33 cellular contexts compared by ENCODE assay signal in genomic region chr6:56628105-56628504, GRCh38.
"Had no signal": no experiment of that assay in that cellular context is flagged by ENCODE, and none has a peak within 500 bp of the region (broad histone marks: within the 10 kb centered on the region; RNA-seq: fewer than 3 reads in every experiment).

No MANE protein-coding gene starts in this region.

- H3K9me3 Mint-ChIP-seq: activated B cell treated with CpG ODN at 0.5 μM for 24 hours; activated CD4-positive, alpha-beta memory T cell treated with anti-CD3 and anti-CD28 coated beads for 36 hours; activated naive CD4-positive, alpha-beta T cell treated with anti-CD3 and anti-CD28 coated beads for 36 hours; activated naive CD4-positive, alpha-beta T cell treated with anti-CD3 and anti-CD28 coated beads, Interleukin-2, amount 50 U/mL, for 72 hours; activated T-cell treated with anti-CD3 and anti-CD28 coated beads, Interleukin-2, amount 50 U/mL, for 4 hours; activated T-helper 1 cell treated with anti-CD3 and anti-CD28 coated beads, Interleukin-12 subunit alpha, Interleukin-12 subunit beta, Interleukin-2, Interleukin-4 antibody, amounts not matched to agents 30 ng/mL and 10 ng/mL and 1 ng/mL, durations not matched to agents 14 hours and 24 hours and 36 hours; brain; T-cell had no signal

- DNase-seq: activated B cell treated with CpG ODN at 0.5 μM for 24 hours; activated CD4-positive, alpha-beta memory T cell treated with anti-CD3 and anti-CD28 coated beads for 36 hours; activated CD4-positive, alpha-beta T cell treated with anti-CD3 and anti-CD28 coated beads for 4 hours; activated CD4-positive, alpha-beta T cell treated with anti-CD3 and anti-CD28 coated beads, Interleukin-2, amount 50 U/mL, for 1 hour; activated CD4-positive, CD25-positive, alpha-beta regulatory T cell treated with anti-CD3 and anti-CD28 coated beads, Interleukin-2, amount 50 U/mL, for 72 hours; activated CD8-positive, alpha-beta memory T cell treated with anti-CD3 and anti-CD28 coated beads, Interleukin-2, amount 50 U/mL, for 4 hours; activated gamma-delta T cell treated with Interleukin-2 at 50 U/mL for 16 hours; activated naive CD4-positive, alpha-beta T cell treated with anti-CD3 and anti-CD28 coated beads for 36 hours; activated T-cell treated with anti-CD3 and anti-CD28 coated beads for 4 hours; activated T-cell treated with anti-CD3 and anti-CD28 coated beads, Interleukin-2, amount 50 U/mL, for 4 hours; anterior cingulate cortex; caudate nucleus; Kasumi-1; MG63; NCI-H1048; NCI-H1105 treated with DMSO at 0.1 percent for 48 hours; NCI-H1436; NCI-H1694 treated with DMSO at 0.1 percent for 48 hours; NCI-H2029; NCI-H345; NCI-H524 treated with DMSO at 0.1 percent for 48 hours; NK-92 treated with Interleukin-12 subunit alpha and Interleukin-12 subunit beta, amount 100 ng/mL, for 24 hours; PC-3; Peyer's patch; RPMI8226; SIG-M5; T-cell; T-helper 2 cell; T-helper 9 cell had no signal

- H3K27me3 Mint-ChIP-seq: activated B cell treated with CpG ODN at 0.5 μM for 24 hours, brain, T-cell had no signal

- H3K27ac Mint-ChIP-seq: activated B cell treated with CpG ODN at 0.5 μM for 24 hours; activated CD4-positive, alpha-beta memory T cell treated with anti-CD3 and anti-CD28 coated beads for 36 hours; activated naive CD4-positive, alpha-beta T cell treated with anti-CD3 and anti-CD28 coated beads for 36 hours; activated naive CD4-positive, alpha-beta T cell treated with anti-CD3 and anti-CD28 coated beads, Interleukin-2, amount 50 U/mL, for 72 hours; activated T-helper 1 cell treated with anti-CD3 and anti-CD28 coated beads, Interleukin-12 subunit alpha, Interleukin-12 subunit beta, Interleukin-2, Interleukin-4 antibody, amounts not matched to agents 30 ng/mL and 10 ng/mL and 1 ng/mL, durations not matched to agents 14 hours and 24 hours and 36 hours; brain; T-cell had no signal

- H3K4me3 ChIP-seq: MG63, Peyer's patch had no signal

- H3K36me3 Mint-ChIP-seq: activated CD4-positive, alpha-beta memory T cell treated with anti-CD3 and anti-CD28 coated beads for 36 hours; activated naive CD4-positive, alpha-beta T cell treated with anti-CD3 and anti-CD28 coated beads, Interleukin-2, amount 50 U/mL, for 72 hours; T-cell had no signal

- H3K4me3 Mint-ChIP-seq: activated B cell treated with CpG ODN at 0.5 μM for 24 hours; activated CD4-positive, alpha-beta memory T cell treated with anti-CD3 and anti-CD28 coated beads for 36 hours; activated naive CD4-positive, alpha-beta T cell treated with anti-CD3 and anti-CD28 coated beads for 36 hours; activated T-cell treated with anti-CD3 and anti-CD28 coated beads, Interleukin-2, amount 50 U/mL, for 4 hours; activated T-helper 1 cell treated with anti-CD3 and anti-CD28 coated beads, Interleukin-12 subunit alpha, Interleukin-12 subunit beta, Interleukin-2, Interleukin-4 antibody, amounts not matched to agents 30 ng/mL and 10 ng/mL and 1 ng/mL, durations not matched to agents 14 hours and 24 hours and 36 hours; brain; T-cell had no signal

- ATAC-seq: activated naive CD4-positive, alpha-beta T cell treated with anti-CD3 and anti-CD28 coated beads, Interleukin-2, amount 50 U/mL, for 72 hours; activated T-cell treated with anti-CD3 and anti-CD28 coated beads, Interleukin-2, amount 50 U/mL, for 4 hours; PC-3; SK-N-SH treated with all-trans-retinoic acid at 6 μM for 48 hours; T-cell had no signal

- H3K4me1 Mint-ChIP-seq: activated B cell treated with CpG ODN at 0.5 μM for 24 hours, brain, T-cell had no signal
